2 cellular contexts compared by ENCODE assay signal in genomic region chr5:99141534-99142135, GRCh38.
TF ChIP-seq lines count a peak whose summit lies in the region.

No MANE protein-coding gene starts in this region.

TF ChIP-seq in GM23338, 12 proteins besides CTCF, POLR2A, EP300 and RAD21:
- TF ChIP-seq ETS1 (IDR thresholded peaks at IDR 0.05) (no peak), STAT1 (IDR thresholded peaks at IDR 0.05; ENCODE audit: unreplicated experiment) (no peak), NANOG (IDR thresholded peaks at IDR 0.05; ENCODE audit: borderline replicate concordance) (no peak), EZH2 (IDR thresholded peaks at IDR 0.05; ENCODE audit: low read depth, unreplicated experiment) (no peak), CREB1 (CRISPR knock-in tag; IDR thresholded peaks at IDR 0.05; ENCODE audit: low read depth) (no peak), REST (IDR thresholded peaks at IDR 0.05; ENCODE audit: unreplicated experiment) (no peak)
TF ChIP-seq in GM23338: peak in this region for 0.

TF ChIP-seq in H1, 55 proteins besides CTCF, POLR2A, EP300 and RAD21:
- TF ChIP-seq TCF12 (IDR thresholded peaks at IDR 0.05; ENCODE audit: low read depth, low read length) (no peak), BRCA1 (IDR thresholded peaks at IDR 0.05; ENCODE audit: low read depth, low read length) (no peak), CHD2 (IDR thresholded peaks at IDR 0.05; ENCODE audit: low read length) (no peak), HDAC2 (IDR thresholded peaks at IDR 0.05; ENCODE audit: borderline replicate concordance in 1 of 2, low read depth in 2 of 2, low read length in 2 of 2) (no peak), JUND (IDR thresholded peaks at IDR 0.05; ENCODE audit: low read length) (no peak), MAX (IDR thresholded peaks at IDR 0.05) (no peak), TAF1 (IDR thresholded peaks at IDR 0.05; ENCODE audit: low read depth, low read length) (no peak), GTF2F1 (IDR thresholded peaks at IDR 0.05; ENCODE audit: borderline replicate concordance, low read depth, low read length) (no peak), RBBP5 (IDR thresholded peaks at IDR 0.05; ENCODE audit: borderline replicate concordance, low read depth, low read length) (no peak), RFX5 (IDR thresholded peaks at IDR 0.05; ENCODE audit: borderline replicate concordance, low read depth, low read length) (no peak), SP4 (IDR thresholded peaks at IDR 0.05; ENCODE audit: low read length) (no peak), ATF2 (IDR thresholded peaks at IDR 0.05; ENCODE audit: low read length) (no peak), SAP30 (IDR thresholded peaks at IDR 0.05; ENCODE audit: insufficient read depth, insufficient replicate concordance, low read length) (no peak), KDM5A (IDR thresholded peaks at IDR 0.05; ENCODE audit: low read length) (no peak), SRF (IDR thresholded peaks at IDR 0.05; ENCODE audit: low read depth, low read length) (no peak), YY1 (IDR thresholded peaks at IDR 0.05; ENCODE audit: low read depth, low read length) (no peak), CTBP2 (IDR thresholded peaks at IDR 0.05; ENCODE audit: borderline replicate concordance, insufficient read depth, insufficient read length, low read length) (no peak)
